Comparison of ENCODE assay signal across 1 cellular context in the genomic region with DNA sequence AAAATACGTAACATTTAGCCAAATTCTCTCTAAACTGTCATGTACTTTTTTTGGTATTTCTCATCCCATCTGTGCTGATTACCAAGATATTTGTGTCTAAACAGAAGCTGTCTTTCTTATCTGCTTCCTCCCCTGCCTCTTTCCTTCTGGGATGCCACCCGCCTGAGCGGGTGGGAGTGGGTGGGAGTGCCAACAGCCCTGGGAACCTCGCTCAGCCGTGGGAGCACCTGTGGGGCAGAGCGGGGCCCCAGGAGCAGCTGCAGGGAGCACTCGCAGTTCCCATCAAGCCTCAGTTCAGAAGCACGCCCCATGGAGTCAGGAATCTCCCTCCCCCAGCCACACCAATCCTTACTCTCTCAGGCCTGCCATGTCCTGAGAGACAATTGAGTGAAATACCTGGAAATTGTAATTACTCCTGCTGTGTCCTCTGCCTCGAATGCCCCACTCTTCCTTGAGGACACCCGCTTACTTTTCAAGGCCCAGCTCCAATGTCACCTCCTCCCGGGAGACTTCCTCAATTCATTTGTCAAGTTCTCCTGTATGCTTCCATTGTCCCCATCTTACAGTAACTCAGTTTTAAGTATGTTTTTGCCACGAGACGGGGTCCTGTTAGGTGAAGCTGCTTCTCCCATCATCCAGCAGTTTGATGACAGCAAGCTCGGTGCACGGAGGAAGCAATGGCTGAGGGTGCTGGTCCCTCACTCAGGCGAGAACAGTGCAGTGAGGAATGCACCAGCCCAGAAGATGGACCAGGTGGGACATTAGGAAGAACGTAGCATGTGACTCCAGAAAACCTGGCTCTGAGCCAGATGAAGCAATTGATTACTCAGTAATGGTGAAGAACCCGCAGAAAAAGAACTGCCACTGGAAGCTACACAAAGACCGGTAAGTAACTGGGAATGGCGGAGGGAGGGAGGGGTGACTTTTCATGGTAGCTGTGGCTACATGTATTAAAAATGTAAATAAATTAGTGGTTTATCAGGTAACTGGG.
TF ChIP-seq lines count a peak whose summit lies in the region.

No MANE protein-coding gene starts in this region.

TF ChIP-seq in HEK293, 187 proteins besides CTCF, POLR2A, EP300 and RAD21 (continued from another document):
- TF ChIP-seq, protein P1, sequence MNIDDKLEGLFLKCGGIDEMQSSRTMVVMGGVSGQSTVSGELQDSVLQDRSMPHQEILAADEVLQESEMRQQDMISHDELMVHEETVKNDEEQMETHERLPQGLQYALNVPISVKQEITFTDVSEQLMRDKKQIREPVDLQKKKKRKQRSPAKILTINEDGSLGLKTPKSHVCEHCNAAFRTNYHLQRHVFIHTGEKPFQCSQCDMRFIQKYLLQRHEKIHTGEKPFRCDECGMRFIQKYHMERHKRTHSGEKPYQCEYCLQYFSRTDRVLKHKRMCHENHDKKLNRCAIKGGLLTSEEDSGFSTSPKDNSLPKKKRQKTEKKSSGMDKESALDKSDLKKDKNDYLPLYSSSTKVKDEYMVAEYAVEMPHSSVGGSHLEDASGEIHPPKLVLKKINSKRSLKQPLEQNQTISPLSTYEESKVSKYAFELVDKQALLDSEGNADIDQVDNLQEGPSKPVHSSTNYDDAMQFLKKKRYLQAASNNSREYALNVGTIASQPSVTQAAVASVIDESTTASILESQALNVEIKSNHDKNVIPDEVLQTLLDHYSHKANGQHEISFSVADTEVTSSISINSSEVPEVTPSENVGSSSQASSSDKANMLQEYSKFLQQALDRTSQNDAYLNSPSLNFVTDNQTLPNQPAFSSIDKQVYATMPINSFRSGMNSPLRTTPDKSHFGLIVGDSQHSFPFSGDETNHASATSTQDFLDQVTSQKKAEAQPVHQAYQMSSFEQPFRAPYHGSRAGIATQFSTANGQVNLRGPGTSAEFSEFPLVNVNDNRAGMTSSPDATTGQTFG (tag by site-specific recombination; IDR thresholded peaks at IDR 0.05; ENCODE audit: borderline replicate concordance) = no peak
TF ChIP-seq in HEK293: peak in this region for 3.
